8 cellular contexts compared by ENCODE assay signal in the genomic region with DNA sequence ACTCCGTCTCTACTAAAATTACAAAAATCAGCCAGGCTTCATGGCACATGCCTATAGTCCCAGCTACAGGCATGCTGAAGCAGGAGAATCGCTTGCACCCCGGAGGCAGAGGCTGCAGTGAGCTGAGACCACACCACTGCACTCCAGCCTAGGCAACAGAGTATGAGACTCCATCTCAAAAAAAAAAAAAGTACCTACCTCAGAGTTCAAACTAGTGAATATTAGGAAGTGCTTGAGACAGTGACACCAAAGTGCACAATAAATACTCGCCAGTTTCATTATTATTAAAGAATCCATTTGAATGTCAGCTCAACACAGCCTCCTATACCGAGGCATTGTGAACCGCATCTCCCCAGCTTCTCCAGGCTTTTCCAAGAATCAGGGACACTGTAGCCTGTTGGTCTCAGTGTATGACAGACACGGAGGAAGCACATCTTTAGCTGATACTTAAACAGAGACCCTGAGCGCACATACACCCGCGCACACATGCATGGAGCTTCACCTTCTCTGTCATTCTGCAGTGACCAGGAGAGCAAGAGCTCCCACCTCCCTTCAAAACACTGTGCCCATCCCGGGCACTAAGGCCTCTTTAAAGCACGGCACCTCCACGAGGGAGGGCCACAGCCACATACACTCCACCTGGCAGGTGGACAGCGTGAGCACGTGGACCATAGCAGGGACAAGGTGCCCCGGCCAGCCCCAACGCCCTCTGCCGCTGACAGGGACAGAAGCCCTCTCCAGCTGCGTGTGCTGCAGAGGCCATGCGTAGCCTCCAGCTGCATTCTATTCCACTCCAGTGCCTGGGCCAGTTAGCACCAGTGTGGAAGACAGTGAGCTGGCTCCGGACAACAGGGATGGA. TPM values are rescaled to one million over a fixed set of nuclear protein-coding genes. Genes with fewer than 3 reads are reported as not detected.
DNase-seq lines count a peak whose midpoint lies in the region; TF ChIP-seq lines count a peak whose summit lies in the region.

No MANE protein-coding gene starts in this region.

- H3K27ac ChIP-seq in esophagus muscularis mucosa (replicated peaks in 1 of 4) (peak overlapping the region; percentile 80 to 99 (median 94)), sigmoid colon (peak overlapping the region; percentile 82 to 98 (median 98))

- peak; percentile 51 for TF ChIP-seq POLR2A in GM19099 (IDR thresholded peaks at IDR 0.05; ENCODE audit: extremely low read depth, insufficient read length, low read depth)
- TF ChIP-seq POLR2A in Raji (IDR thresholded peaks at IDR 0.05; ENCODE audit: insufficient read depth, low read depth, low read length): peak; percentile 41
- no peak for TF ChIP-seq POLR2A in esophagus muscularis mucosa (IDR thresholded peaks at IDR 0.05; ENCODE audit: low read depth)
- no peak for TF ChIP-seq POLR2A in sigmoid colon (IDR thresholded peaks at IDR 0.05)

- TF ChIP-seq EP300 in esophagus muscularis mucosa (IDR thresholded peaks at IDR 0.05) (no peak), sigmoid colon (IDR thresholded peaks at IDR 0.05) (no peak)

- no peaks in the 10 kb centered on the region for H3K27me3 ChIP-seq in esophagus muscularis mucosa
- H3K27me3 ChIP-seq in sigmoid colon: no peaks in the 10 kb centered on the region

- no peaks in the 10 kb centered on the region for H3K9me3 ChIP-seq in esophagus muscularis mucosa
- no peaks in the 10 kb centered on the region for H3K9me3 ChIP-seq in sigmoid colon

- TF ChIP-seq CTCF in esophagus muscularis mucosa (IDR thresholded peaks at IDR 0.05): no peak
- TF ChIP-seq CTCF in sigmoid colon (IDR thresholded peaks at IDR 0.05): no peak

- H3K4me1 ChIP-seq in esophagus muscularis mucosa (peaks cover 51 to 64% (median 57%) of the 10 kb centered on the region in 4 donors), sigmoid colon (peaks cover 0 to 59% (median 44%) of the 10 kb centered on the region in 4 donors)

- H3K4me3 ChIP-seq in esophagus muscularis mucosa (peak overlapping the region in 1 of 4 donors; percentile 39), sigmoid colon (no peak overlapping the region)

- no peak for DNase-seq in esophagus muscularis mucosa (ENCODE audit: extremely low spot score)
- DNase-seq in sigmoid colon: peak; percentile 68
- no peak for DNase-seq in NCI-H1092 (lab: John Stamatoyannopoulos, UW)
- DNase-seq in dermis blood vessel endothelial cell: no peak
- DNase-seq in A172 (ENCODE audit: low spot score): no peak
- DNase-seq in SIG-M5 treated with dmso at 0.1 percent for 504 hours (lab: John Stamatoyannopoulos, UW; ENCODE audit: unreplicated experiment): no peak

- intact Hi-C loops in esophagus muscularis mucosa (cut with DNase I) (loop anchor here (5.0 kb wide), 1 partner anchor 117 kb away; no protein-coding TSS in a partner anchor), sigmoid colon (cut with DNase I) (loop anchor here (2.0 kb wide), 1 partner anchor 117 kb away; no protein-coding TSS in a partner anchor)

- H3K36me3 ChIP-seq in esophagus muscularis mucosa: peaks cover 27 to 66% (median 59%) of the 10 kb centered on the region in 4 donors
- H3K36me3 ChIP-seq in sigmoid colon: peaks cover 21 to 61% (median 32%) of the 10 kb centered on the region in 4 donors

- 68% methylated on average over 19 of the region's 21 CpGs for WGBS in esophagus muscularis mucosa
- WGBS in sigmoid colon, 2 donors: 42 to 72% methylated on average over 21 of the region's 21 CpGs

RNA-seq across cellular contexts. Expression of a gene that starts 5.2 kb away (rescaled TPM):
- total RNA-seq in esophagus muscularis mucosa (1,000 to 10,000 TPM; 2,279 to 3,578 (median 2,742) TPM), sigmoid colon (1,000 to 10,000 TPM; 1,653 to 2,501 (median 2,098) TPM), dermis blood vessel endothelial cell (4,017 and 6,422 TPM in 2 replicates)
- 1,000 to 10,000 TPM; 2,564 to 3,219 (median 3,101) TPM for polyA plus RNA-seq in sigmoid colon
- 3,748 and 4,015 TPM in 2 replicates for total RNA-seq in A172 (2014; rRNA removed; shearing (Covaris generic))

RNA-seq across cellular contexts. Expression of a gene that starts 16.3 kb away (rescaled TPM):
- total RNA-seq in esophagus muscularis mucosa: 10 to 100 TPM; 12.1 to 26.2 (median 20.8) TPM
- total RNA-seq in sigmoid colon: 10 to 100 TPM; 15.3 to 34.3 (median 22.7) TPM
- 10 to 100 TPM in 1 of 3 donors, 1 to 10 TPM in 2; 1.8 to 14.0 (median 4.2) TPM for polyA plus RNA-seq in sigmoid colon
- 13.1 and 13.6 TPM in 2 replicates for total RNA-seq in dermis blood vessel endothelial cell
- 2.1 TPM in 2 replicates for total RNA-seq in A172 (2014; rRNA removed; shearing (Covaris generic))

RNA-seq across cellular contexts. Expression of a gene that starts 28.6 kb away (rescaled TPM):
- 10 to 100 TPM; 17.9 to 32.3 (median 19.5) TPM for total RNA-seq in esophagus muscularis mucosa
- total RNA-seq in sigmoid colon: 10 to 100 TPM in 3 of 4 donors, 1 to 10 TPM in 1; 6.1 to 30.1 (median 23.2) TPM
- polyA plus RNA-seq in sigmoid colon: 10 to 100 TPM in 1 of 3 donors, 1 to 10 TPM in 2; 6.2 to 39.2 (median 7.8) TPM
- total RNA-seq in dermis blood vessel endothelial cell: 15.5 and 19.3 TPM in 2 replicates
- total RNA-seq in A172 (2014; rRNA removed; shearing (Covaris generic)): 53.9 and 59.8 TPM in 2 replicates

RNA-seq across cellular contexts. Expression of a gene that starts 45.6 kb away (rescaled TPM):
- 10 to 100 TPM; 13.9 to 26.1 (median 24.7) TPM for total RNA-seq in esophagus muscularis mucosa
- total RNA-seq in sigmoid colon: 10 to 100 TPM; 11.8 to 89.5 (median 12.6) TPM
- polyA plus RNA-seq in sigmoid colon: 10 to 100 TPM in 2 of 3 donors, 1 to 10 TPM in 1; 9.0 to 35.8 (median 13.6) TPM
- total RNA-seq in dermis blood vessel endothelial cell: 28.2 and 102 TPM in 2 replicates
- total RNA-seq in A172 (2014; rRNA removed; shearing (Covaris generic)): 46.2 and 60.2 TPM in 2 replicates

RNA-seq across cellular contexts. Expression of a gene that starts 46.4 kb away (rescaled TPM):
- 100 to 1,000 TPM in 1 of 4 donors, 10 to 100 TPM in 3; 62.3 to 105 (median 81.3) TPM for total RNA-seq in esophagus muscularis mucosa
- total RNA-seq in sigmoid colon: 100 to 1,000 TPM in 2 of 4 donors, 10 to 100 TPM in 2; 52.9 to 113 (median 92.1) TPM
- polyA plus RNA-seq in sigmoid colon: 100 to 1,000 TPM; 119 to 142 (median 135) TPM
- total RNA-seq in dermis blood vessel endothelial cell: 86.4 and 167 TPM in 2 replicates
- total RNA-seq in A172 (2014; rRNA removed; shearing (Covaris generic)): 116 and 166 TPM in 2 replicates

Comparison
In these comparisons a context has a peak if more than half of its experiments do, and no peak if none do; other contexts are left out.
1. POLR2A ChIP-seq: peak in GM19099 (single experiment) and Raji (single experiment); none in esophagus muscularis mucosa (single experiment) and sigmoid colon (0 of 2).